In the genomic region with DNA sequence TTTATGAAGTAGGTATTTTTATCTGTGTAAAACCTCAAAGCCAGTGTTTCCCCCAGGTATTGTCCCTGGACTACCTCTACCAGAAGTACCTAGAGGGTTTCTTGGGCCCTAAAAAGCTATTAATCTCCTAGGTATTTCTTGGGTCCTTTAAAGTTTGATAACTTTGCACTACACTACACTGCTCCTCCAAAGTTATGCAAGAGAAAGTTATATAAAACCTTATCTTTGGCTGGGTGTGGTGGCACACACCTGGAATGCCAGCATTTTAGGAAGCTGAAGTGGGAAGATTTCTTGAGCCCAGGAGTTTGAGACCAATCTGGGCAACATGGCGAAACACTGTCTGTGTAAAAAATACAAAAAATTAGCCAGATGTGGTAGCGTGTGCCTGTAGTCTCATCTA, we compare ENCODE assay signal across 29 cellular contexts. TPM values are rescaled to one million over a fixed set of nuclear protein-coding genes. Genes with fewer than 3 reads are reported as not detected.
"Had no signal": no experiment of that assay in that cellular context is flagged by ENCODE, and none has a peak within 500 bp of the region (broad histone marks: within the 10 kb centered on the region; RNA-seq: fewer than 3 reads in every experiment).

No MANE protein-coding gene starts in this region.

- DNase-seq: activated B cell treated with CpG ODN at 0.5 μM for 24 hours; activated CD4-positive, alpha-beta T cell treated with anti-CD3 and anti-CD28 coated beads for 48 hours; activated CD4-positive, alpha-beta T cell treated with anti-CD3 and anti-CD28 coated beads, Interleukin-2, amount 50 U/mL, for 1 hour; activated CD4-positive, alpha-beta T cell treated with anti-CD3 and anti-CD28 coated beads, Interleukin-2, amount 50 U/mL, for 48 hours; activated CD8-positive, alpha-beta memory T cell treated with anti-CD3 and anti-CD28 coated beads for 24 hours; activated CD8-positive, alpha-beta T cell treated with anti-CD3 and anti-CD28 coated beads for 36 hours; activated effector memory CD4-positive, alpha-beta T cell treated with Interleukin-2 at 50 U/mL for 16 hours; activated gamma-delta T cell treated with Interleukin-2 at 50 U/mL for 16 hours; activated naive CD4-positive, alpha-beta T cell treated with anti-CD3 and anti-CD28 coated beads, Interleukin-2, amount 50 U/mL, for 16 hours; activated naive CD4-positive, alpha-beta T cell treated with Interleukin-2 at 50 U/mL for 16 hours; activated T-cell treated with anti-CD3 and anti-CD28 coated beads, Interleukin-2, amount 50 U/mL, for 4 hours; amniotic stem cell; anterior cingulate cortex; brain microvascular endothelial cell; dorsolateral prefrontal cortex; effector memory CD4-positive, alpha-beta T cell; endodermal cell; foreskin fibroblast; T-helper 1 cell; T-helper 17 cell; T1000; WERI-Rb-1 had no signal

- FAIRE-seq: astrocyte, bronchial epithelial cell, frontal cortex had no signal

- H3K36me3 ChIP-seq: brain microvascular endothelial cell had no signal

- H3K27me3 ChIP-seq: brain microvascular endothelial cell, dorsolateral prefrontal cortex had no signal

- ATAC-seq: activated CD4-positive, CD25-positive, alpha-beta regulatory T cell treated with anti-CD3 and anti-CD28 coated beads, Interleukin-2, amount 50 U/mL, for 24 hours; activated CD8-positive, alpha-beta T cell treated with anti-CD3 and anti-CD28 coated beads for 36 hours; activated T-cell treated with anti-CD3 and anti-CD28 coated beads, Interleukin-2, amount 50 U/mL, for 4 hours; activated T-helper 17 cell treated with anti-CD3 and anti-CD28 coated beads, Interleukin-2, amount 50 U/mL, for 72 hours; esophagus mucosa; T-helper 17 cell had no signal

- H3K4me3 ChIP-seq: coronary artery, dorsolateral prefrontal cortex had no signal

- H3K27ac ChIP-seq: brain microvascular endothelial cell, coronary artery, dorsolateral prefrontal cortex, WERI-Rb-1 had no signal

RNA-seq across cellular contexts. Expression of a gene that starts 34.9 kb away (rescaled TPM):
- total RNA-seq: activated CD8-positive, alpha-beta T cell treated with anti-CD3 and anti-CD28 coated beads for 36 hours; activated T-helper 17 cell treated with anti-CD3 and anti-CD28 coated beads, Interleukin-2, amount 50 U/mL, for 72 hours; T-helper 17 cell had no signal
